9 cellular contexts compared by ENCODE assay signal in the genomic region with DNA sequence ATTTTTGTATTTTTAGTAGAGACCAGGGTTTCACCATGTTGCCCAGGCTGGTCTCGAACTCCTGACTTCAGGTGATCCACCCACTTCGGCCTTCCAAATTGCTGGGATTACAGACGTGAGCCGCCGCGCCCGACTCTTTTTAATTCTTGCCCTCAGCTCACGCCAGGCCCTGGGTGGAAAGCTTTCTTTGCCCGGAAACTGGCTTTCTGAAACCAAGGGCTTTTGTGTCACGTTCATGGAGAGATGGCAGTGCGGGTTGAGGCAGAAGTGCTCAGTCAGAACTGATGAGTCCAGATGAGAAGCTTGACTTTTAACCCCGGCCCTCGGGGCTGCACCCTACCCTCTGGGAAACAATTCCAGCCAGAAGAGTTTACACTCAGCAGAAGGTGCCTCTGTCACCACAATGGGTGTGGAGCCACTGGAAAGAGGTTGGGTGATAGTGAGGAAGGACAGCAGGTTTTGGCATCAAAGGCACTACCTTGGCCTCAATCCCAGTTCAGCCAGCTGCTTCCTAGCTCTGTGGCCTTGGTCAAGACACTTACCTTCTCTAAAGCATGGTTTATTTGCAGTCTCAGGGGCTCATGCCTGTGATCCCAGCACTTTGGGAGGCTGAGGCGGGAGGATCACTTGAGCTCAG. TPM values are rescaled to one million over a fixed set of nuclear protein-coding genes. Genes with fewer than 3 reads are reported as not detected.
DNase-seq lines count a peak whose midpoint lies in the region; ATAC-seq and TF ChIP-seq lines count a peak whose summit lies in the region.
"Had no signal": no experiment of that assay in that cellular context is flagged by ENCODE, and none has a peak within 500 bp of the region (broad histone marks: within the 10 kb centered on the region; RNA-seq: fewer than 3 reads in every experiment).

No MANE protein-coding gene starts in this region.

- no peak for TF ChIP-seq POLR2A in HCT116 (IDR thresholded peaks at IDR 0.05; ENCODE audit: borderline replicate concordance, extremely low read depth, insufficient read depth, insufficient read length)

- H4K20me1 ChIP-seq in HCT116 (ENCODE audit: insufficient read depth): no peaks in the 10 kb centered on the region

- H3K4me1 ChIP-seq in HCT116 (ENCODE audit: control insufficient read depth in 1 of 2, insufficient read depth in 2 of 2, low read length in 2 of 2) (peaks cover 19 to 28% of the 10 kb centered on the region in 2 experiments), iPS-15b (ENCODE audit: control insufficient read depth, insufficient read depth, low read length) (no peaks in the 10 kb centered on the region)

- POLR2A ChIA-PET in HCT116 (lab: Charles Lee): interaction anchor here (3.7 kb wide), 1 partner anchor 10 kb away, joined by 12 read pairs; no protein-coding TSS in a partner anchor
- POLR2A ChIA-PET in WTC11 (lab: Charles Lee): interaction anchor here (0.5 to 2.3 kb wide), 3 partner anchors 102 to 242 kb away, joined by 3 to 12 read pairs (median 5); partner anchors contain the start of gene PACSIN2

- no peak overlapping the region for H2AFZ ChIP-seq in HCT116 (ENCODE audit: low read depth, low read length, poor library complexity, severe bottlenecking)

- H3K4me3 Mint-ChIP-seq in WTC11: peak overlapping the region; percentile 20; the same call in 1 of the 2 replicates
- H3K4me3 Mint-ChIP-seq in stimulated activated naive B cell treated with anti-CD40 and anti-IgM and Interleukin-4, amounts not matched to agents 10 μg/mL and 1 μg/mL and 100 μg/mL, for 72 hours: peak overlapping the region; percentile 29 to 55

- peaks cover 45% of the 10 kb centered on the region for H3K27me3 Mint-ChIP-seq in WTC11 (ENCODE audit: low read depth)
- H3K27me3 Mint-ChIP-seq in stimulated activated naive B cell treated with anti-CD40 and anti-IgM and Interleukin-4, amounts not matched to agents 10 μg/mL and 1 μg/mL and 100 μg/mL, for 72 hours: no peaks in the 10 kb centered on the region

- intact Hi-C loops in HCT116 (cut with micrococcal nuclease): no loop called here

- H3K36me3 ChIP-seq in HCT116 (ENCODE audit: control insufficient read depth in 1 of 2, insufficient read depth in 2 of 2, low read length in 2 of 2) (no peaks in the 10 kb centered on the region), iPS-15b (ENCODE audit: control insufficient read depth, insufficient read depth, low read length) (no peaks in the 10 kb centered on the region)
- H3K36me3 ChIP-seq: brain microvascular endothelial cell had no signal

- H3K4me2 ChIP-seq in HCT116 (ENCODE audit: low read length): no peak overlapping the region

- no peaks in the 10 kb centered on the region for H3K27me3 ChIP-seq in HCT116 (ENCODE audit: insufficient read depth, low read length)
- peaks cover 14% of the 10 kb centered on the region for H3K27me3 ChIP-seq in iPS-15b (ENCODE audit: control insufficient read depth, insufficient read depth, low read length)
- H3K27me3 ChIP-seq: brain microvascular endothelial cell had no signal

- no peak for TF ChIP-seq CTCF in HCT116 (IDR thresholded peaks at IDR 0.05 in 2 of 3, conservative IDR thresholded peaks at IDR 0.05 in 1 of 3; ENCODE audit: borderline replicate concordance in 1 of 3, insufficient read depth in 1 of 3, low read depth in 2 of 3, low read length in 2 of 3)
- no peak for TF ChIP-seq CTCF in WTC11 (IDR thresholded peaks at IDR 0.05)

- H3K27ac ChIP-seq in HCT116 (ENCODE audit: low read depth, low read length): no peak overlapping the region
- H3K27ac ChIP-seq: brain microvascular endothelial cell had no signal

- RAD21 ChIA-PET in HCT116 (lab: Charles Lee; ENCODE audit: low non-redundant PET in 1 of 2, low total read pairs in 2 of 2, uncharacterized antibody in 2 of 2, unreplicated experiment in 2 of 2): no interaction called here

- H3K79me2 ChIP-seq in HCT116 (ENCODE audit: insufficient read depth, low read length): peaks cover 5% of the 10 kb centered on the region; the same call in 1 of the 2 replicates

- H3K9me2 ChIP-seq in HCT116 (ENCODE audit: insufficient read depth): no peaks in the 10 kb centered on the region

- no peak overlapping the region for H3K4me3 ChIP-seq in HCT116 (replicated peaks in 1 of 2; ENCODE audit: low read depth in 1 of 2, low read length in 2 of 2)
- peak overlapping the region; percentile 32 for H3K4me3 ChIP-seq in iPS-15b (ENCODE audit: low read depth, low read length)

- no peaks in the 10 kb centered on the region for H3K9me3 ChIP-seq in HCT116 (ENCODE audit: control insufficient read depth in 1 of 2, insufficient read depth in 1 of 2, low read depth in 1 of 2, low read length in 2 of 2)
- H3K9me3 ChIP-seq in iPS-15b (ENCODE audit: control insufficient read depth, insufficient read depth, low read length): no peaks in the 10 kb centered on the region

- CTCF ChIA-PET in HCT116 (lab: Charles Lee): interaction anchor here (0.9 kb wide), 1 partner anchor 10 kb away, joined by 5 read pairs; no protein-coding TSS in a partner anchor
- CTCF ChIA-PET in WTC11 (lab: Charles Lee): interaction anchor here (0.5 to 3.1 kb wide), 5 partner anchors 9 to 330 kb away, joined by 3 to 43 read pairs (median 3); no protein-coding TSS in a partner anchor

- no peak for TF ChIP-seq RAD21 in HCT116 (IDR thresholded peaks at IDR 0.05; ENCODE audit: low read depth)

- ATAC-seq in HCT116 (no peak), WTC11 (no peak), GM18502 (IDR thresholded peaks at IDR 0.05; ENCODE audit: poor library complexity, unreplicated experiment) (no peak)
- ATAC-seq in stimulated activated naive B cell treated with anti-CD40 and anti-IgM and Interleukin-4, amounts not matched to agents 10 μg/mL and 1 μg/mL and 100 μg/mL, for 72 hours (replicated peaks): no peak

- no peak overlapping the region for H3K9ac ChIP-seq in HCT116 (ENCODE audit: low read length)
- no peak overlapping the region for H3K9ac ChIP-seq in iPS-15b (ENCODE audit: low read depth, low read length)

- BruUV-seq in HCT116 (replicated peaks; lab: Mats Ljungman, UMichigan): TSS peak; percentile 82

- H3K36me3 Mint-ChIP-seq in WTC11: no peaks in the 10 kb centered on the region
- H3K36me3 Mint-ChIP-seq in stimulated activated naive B cell treated with anti-CD40 and anti-IgM and Interleukin-4, amounts not matched to agents 10 μg/mL and 1 μg/mL and 100 μg/mL, for 72 hours: peaks cover 6 to 13% of the 10 kb centered on the region in 2 donors

- no peak for DNase-seq in HCT116 (ENCODE audit: low read depth, low spot score)
- DNase-seq in WTC11 (ENCODE audit: low spot score): no peak
- DNase-seq in stimulated activated naive B cell treated with anti-CD40 and anti-IgM and Interleukin-4, amounts not matched to agents 10 μg/mL and 1 μg/mL and 100 μg/mL, for 72 hours: no peak
- DNase-seq in stimulated activated CD4-positive, alpha-beta T cell treated with anti-CD3 and anti-CD28 coated beads, Interleukin-2, amount 100 ng/mL, for 48 hours: no peak
- no peak for DNase-seq in A172 (ENCODE audit: low spot score)

- peaks cover 4% of the 10 kb centered on the region for H3K9me3 Mint-ChIP-seq in WTC11
- no peaks in the 10 kb centered on the region for H3K9me3 Mint-ChIP-seq in stimulated activated naive B cell treated with anti-CD40 and anti-IgM and Interleukin-4, amounts not matched to agents 10 μg/mL and 1 μg/mL and 100 μg/mL, for 72 hours
- H3K9me3 Mint-ChIP-seq: H9 had no signal

- H3K27ac Mint-ChIP-seq in WTC11: no peak overlapping the region
- peak overlapping the region; percentile 95 for H3K27ac Mint-ChIP-seq in stimulated activated naive B cell treated with anti-CD40 and anti-IgM and Interleukin-4, amounts not matched to agents 10 μg/mL and 1 μg/mL and 100 μg/mL, for 72 hours
- H3K27ac Mint-ChIP-seq: H9 had no signal

- H3K4me1 Mint-ChIP-seq in WTC11: peaks cover 4% of the 10 kb centered on the region; the same call in 1 of the 2 replicates
- H3K4me1 Mint-ChIP-seq in stimulated activated naive B cell treated with anti-CD40 and anti-IgM and Interleukin-4, amounts not matched to agents 10 μg/mL and 1 μg/mL and 100 μg/mL, for 72 hours: peaks cover 26 to 43% of the 10 kb centered on the region in 2 donors

TF ChIP-seq in HCT116, 20 proteins besides CTCF, POLR2A, EP300 and RAD21:
- TF ChIP-seq EZH2 (IDR thresholded peaks at IDR 0.05) (no peak), TCF7L2 (IDR thresholded peaks at IDR 0.05; ENCODE audit: borderline replicate concordance, extremely low read depth, insufficient read depth, insufficient read length) (peak; percentile 14)

TF ChIP-seq in WTC11, 78 proteins besides CTCF, POLR2A, EP300 and RAD21:
- TF ChIP-seq NR1H2 (CRISPR knock-in tag; IDR thresholded peaks at IDR 0.05) (no peak), TP53 (CRISPR knock-in tag; IDR thresholded peaks at IDR 0.05) (no peak), ZNF138 (CRISPR knock-in tag; conservative IDR thresholded peaks at IDR 0.05) (no peak), TEAD1 (CRISPR knock-in tag; IDR thresholded peaks at IDR 0.05) (no peak), ELF4 (CRISPR knock-in tag; IDR thresholded peaks at IDR 0.05; ENCODE audit: low read depth) (no peak)

RNA-seq across cellular contexts. Expression of gene ARFGAP3, which starts 0.9 kb away (rescaled TPM):
- 15.4 TPM for total RNA-seq in HCT116 (2021; ENCODE audit: unreplicated experiment)
- 10.6 and 11.6 TPM in 2 replicates for polyA plus RNA-seq in HCT116 (2012)
- total RNA-seq in WTC11 (2021): 16.9 to 17.1 TPM (median 17.1 TPM) in 3 replicates
- total RNA-seq in A172 (2014; rRNA removed; shearing (Covaris generic)): 27.7 and 33.0 TPM in 2 replicates
